In genomic region chr14:34059037-34059924, GRCh38 we compare ENCODE assay signal across 9 cellular contexts.
DNase-seq lines count a peak whose midpoint lies in the region; ATAC-seq and TF ChIP-seq lines count a peak whose summit lies in the region.
"Had no signal": no experiment of that assay in that cellular context is flagged by ENCODE, and none has a peak within 500 bp of the region (broad histone marks: within the 10 kb centered on the region; RNA-seq: fewer than 3 reads in every experiment).

No MANE protein-coding gene starts in this region.

- peaks cover 14% of the 10 kb centered on the region for H3K4me1 Mint-ChIP-seq in chondrocyte (ENCODE audit: low read depth)

- no peak for ATAC-seq in HG03045 (IDR thresholded peaks at IDR 0.05; ENCODE audit: unreplicated experiment)

- no peaks in the 10 kb centered on the region for H3K27me3 Mint-ChIP-seq in chondrocyte (ENCODE audit: low read depth)

- TF ChIP-seq CTCF in 22Rv1 (IDR thresholded peaks at IDR 0.05) (no peak), chondrocyte (IDR thresholded peaks at IDR 0.05) (no peak)

- peak overlapping the region; percentile 70 for H3K27ac Mint-ChIP-seq in chondrocyte (ENCODE audit: unreplicated experiment)

- DNase-seq in HT-29 (ENCODE audit: low spot score) (peak; percentile 19), chondrocyte (ENCODE audit: low spot score) (no peak), NCI-H2107 treated with DMSO at 0.1 percent for 48 hours (lab: John Stamatoyannopoulos, UW; ENCODE audit: unreplicated experiment) (no peak), cerebellar cortex (ENCODE audit: low spot score) (no peak), CD1c-positive myeloid dendritic cell (ENCODE audit: extremely low spot score) (no peak)
- DNase-seq: NCI-H1105 treated with DMSO at 0.1 percent for 48 hours had no signal

- peak overlapping the region; percentile 55 for H3K27ac ChIP-seq in 22Rv1

- H3K9me3 Mint-ChIP-seq in chondrocyte (ENCODE audit: low read depth) = no peaks in the 10 kb centered on the region

- H3K4me3 ChIP-seq in mucosa of stomach (ENCODE audit: low read length) = peak overlapping the region; percentile 73

- H3K36me3 ChIP-seq in mucosa of stomach (ENCODE audit: control insufficient read depth, insufficient read depth, low read length) = no peaks in the 10 kb centered on the region

- peak overlapping the region; percentile 65 for H3K4me3 Mint-ChIP-seq in chondrocyte (ENCODE audit: unreplicated experiment)

- peak overlapping the region; percentile 83 for H3K9ac ChIP-seq in mucosa of stomach (ENCODE audit: low read length)

- H3K4me1 ChIP-seq in mucosa of stomach (ENCODE audit: control insufficient read depth, insufficient read depth, low read length) = peaks cover 16% of the 10 kb centered on the region

- no peaks in the 10 kb centered on the region for H3K27me3 ChIP-seq in mucosa of stomach (ENCODE audit: control insufficient read depth, insufficient read depth, low read length)

- no peaks in the 10 kb centered on the region for H3K36me3 Mint-ChIP-seq in chondrocyte (ENCODE audit: low read depth)

- H3K9me3 ChIP-seq in mucosa of stomach (ENCODE audit: control insufficient read depth, low read length) = no peaks in the 10 kb centered on the region
